In the genomic region with DNA sequence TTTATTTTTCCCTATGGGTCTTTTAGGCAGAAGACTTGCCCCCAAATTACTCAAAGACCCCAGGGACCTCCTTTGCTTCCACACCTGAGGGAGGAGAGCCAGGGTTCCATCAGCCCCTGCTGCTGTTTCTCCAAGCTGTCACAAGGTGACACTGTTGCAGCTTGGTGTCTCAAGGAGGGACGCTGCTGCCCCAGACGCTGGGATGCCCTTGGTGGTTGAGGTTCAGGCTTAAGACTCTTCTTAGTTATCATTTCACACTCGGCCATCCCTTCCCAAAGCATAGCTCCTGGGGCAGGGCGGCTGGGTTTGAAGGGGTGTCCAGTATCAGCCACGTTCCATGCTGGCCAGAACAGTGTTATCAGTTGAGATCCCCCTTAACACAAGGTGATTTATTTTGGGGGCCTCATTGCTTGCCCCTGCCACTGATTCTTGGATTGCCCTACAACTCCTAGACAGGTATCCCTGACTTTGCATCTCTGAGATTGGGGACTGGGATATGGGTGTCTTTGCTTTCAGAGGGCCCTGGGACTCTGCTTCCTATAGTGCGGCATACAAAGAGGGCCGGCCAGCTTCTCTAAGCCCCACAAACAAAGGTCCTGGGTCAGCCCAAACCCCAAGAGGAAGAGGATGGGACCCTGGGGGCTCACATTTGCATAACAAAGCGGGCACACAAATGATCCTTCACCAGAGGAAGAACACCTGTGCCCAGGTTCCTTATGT, we compare ENCODE assay signal across 8 cellular contexts. TPM values are rescaled to one million over a fixed set of nuclear protein-coding genes. Genes with fewer than 3 reads are reported as not detected.
DNase-seq lines count a peak whose midpoint lies in the region; ATAC-seq and TF ChIP-seq lines count a peak whose summit lies in the region.

No MANE protein-coding gene starts in this region.

- TF ChIP-seq CTCF in Loucy (conservative IDR thresholded peaks at IDR 0.05; ENCODE audit: low read length) (peak; percentile 97), brain microvascular endothelial cell (IDR thresholded peaks at IDR 0.05; ENCODE audit: low read depth, low read length, missing control alignments) (peak; percentile 96)

- H3K9me3 ChIP-seq in Loucy (ENCODE audit: insufficient read depth, low read depth, low read length) = no peaks in the 10 kb centered on the region

- CTCF ChIA-PET in T-cell (lab: Charles Lee) = interaction anchor here (0.7 to 2.4 kb wide), 6 partner anchors 18 to 87 kb away, joined by 3 to 16 read pairs (median 4); no protein-coding TSS in a partner anchor

- no peaks in the 10 kb centered on the region for H3K9me2 ChIP-seq in Loucy (replicated peaks; ENCODE audit: low read depth, low read length)

- POLR2A ChIA-PET in T-cell (lab: Charles Lee) = no interaction called here

- H3K4me1 Mint-ChIP-seq in T-cell = peaks cover 29 to 32% (median 29%) of the 10 kb centered on the region in 3 donors
- H3K4me1 Mint-ChIP-seq in stimulated activated naive B cell treated with anti-CD40 and anti-IgM and Interleukin-4, amounts not matched to agents 10 μg/mL and 1 μg/mL and 100 μg/mL, for 72 hours = peaks cover 20 to 25% of the 10 kb centered on the region in 2 donors

- in situ Hi-C loops in brain microvascular endothelial cell (cut with HindIII; ENCODE audit: low pct_ligation_motif_present, low sequenced_read_pairs) = no loop called here

- no peaks in the 10 kb centered on the region for H3K4me1 ChIP-seq in Loucy (ENCODE audit: insufficient read depth, low read length, poor library complexity, severe bottlenecking)

- H3K4me3 ChIP-seq in Loucy (ENCODE audit: low read length, poor library complexity, severe bottlenecking) (no peak overlapping the region), brain microvascular endothelial cell (ENCODE audit: low read depth, low read length) (no peak overlapping the region)

- H3K36me3 ChIP-seq in Loucy (ENCODE audit: insufficient read depth, low read length) (no peaks in the 10 kb centered on the region), brain microvascular endothelial cell (replicated peaks) (no peaks in the 10 kb centered on the region)

- H3F3A ChIP-seq in Loucy (ENCODE audit: low read depth) = no peaks in the 10 kb centered on the region

- H3K36me3 Mint-ChIP-seq in T-cell = peaks cover 2% of the 10 kb centered on the region
- H3K36me3 Mint-ChIP-seq in stimulated activated naive B cell treated with anti-CD40 and anti-IgM and Interleukin-4, amounts not matched to agents 10 μg/mL and 1 μg/mL and 100 μg/mL, for 72 hours = no peaks in the 10 kb centered on the region

- H3K27me3 Mint-ChIP-seq in T-cell = peaks cover 0 to 7% of the 10 kb centered on the region in 2 donors
- H3K27me3 Mint-ChIP-seq in stimulated activated naive B cell treated with anti-CD40 and anti-IgM and Interleukin-4, amounts not matched to agents 10 μg/mL and 1 μg/mL and 100 μg/mL, for 72 hours = no peaks in the 10 kb centered on the region

- H4K20me1 ChIP-seq in Loucy (ENCODE audit: insufficient read depth, low read length, poor library complexity, severe bottlenecking) = no peaks in the 10 kb centered on the region

- H3K9ac ChIP-seq in Loucy (ENCODE audit: low read depth, low read length, poor library complexity, severe bottlenecking) = no peak overlapping the region

- no peak overlapping the region for H3K4me3 Mint-ChIP-seq in T-cell
- no peak overlapping the region for H3K4me3 Mint-ChIP-seq in stimulated activated naive B cell treated with anti-CD40 and anti-IgM and Interleukin-4, amounts not matched to agents 10 μg/mL and 1 μg/mL and 100 μg/mL, for 72 hours

- H3K27ac Mint-ChIP-seq in T-cell = no peak overlapping the region
- no peak overlapping the region for H3K27ac Mint-ChIP-seq in stimulated activated naive B cell treated with anti-CD40 and anti-IgM and Interleukin-4, amounts not matched to agents 10 μg/mL and 1 μg/mL and 100 μg/mL, for 72 hours

- no peaks in the 10 kb centered on the region for H3K79me2 ChIP-seq in Loucy (ENCODE audit: insufficient read depth, low read length)

- no peak overlapping the region for H3K27ac ChIP-seq in brain microvascular endothelial cell

- H3K9me3 Mint-ChIP-seq in T-cell = no peaks in the 10 kb centered on the region
- no peaks in the 10 kb centered on the region for H3K9me3 Mint-ChIP-seq in stimulated activated naive B cell treated with anti-CD40 and anti-IgM and Interleukin-4, amounts not matched to agents 10 μg/mL and 1 μg/mL and 100 μg/mL, for 72 hours

- ATAC-seq in GM21786 (IDR thresholded peaks at IDR 0.05; ENCODE audit: unreplicated experiment) (peak; percentile 68), T-cell (replicated peaks in 1 of 4) (peak in 1 of 4 experiments; percentile 38)
- ATAC-seq in stimulated activated naive B cell treated with anti-CD40 and anti-IgM and Interleukin-4, amounts not matched to agents 10 μg/mL and 1 μg/mL and 100 μg/mL, for 72 hours (replicated peaks) = peak; percentile 72 to 85

- no peak overlapping the region for H2AFZ ChIP-seq in Loucy (ENCODE audit: low read length)

- H3K27me3 ChIP-seq in Loucy (ENCODE audit: insufficient read depth, low read length, poor library complexity, severe bottlenecking) = no peaks in the 10 kb centered on the region
- H3K27me3 ChIP-seq in brain microvascular endothelial cell (replicated peaks) = peaks cover 8% of the 10 kb centered on the region

- DNase-seq in DMS 273 (lab: John Stamatoyannopoulos, UW; ENCODE audit: unreplicated experiment) = peak; percentile 72
- DNase-seq in DMS 273 treated with DMSO at 0.1 percent for 48 hours (lab: John Stamatoyannopoulos, UW) = no peak
- DNase-seq in T-cell = peak in 21 of 34 experiments; percentile 15 to 58 (median 42)
- DNase-seq in brain microvascular endothelial cell = peak; percentile 49
- DNase-seq in kidney glomerular epithelial cell (lab: John Stamatoyannopoulos, UW) = peak; percentile 28
- peak; percentile 47 for DNase-seq in stimulated activated naive B cell treated with anti-CD40 and anti-IgM and Interleukin-4, amounts not matched to agents 10 μg/mL and 1 μg/mL and 100 μg/mL, for 72 hours

- H3K4me2 ChIP-seq in Loucy (ENCODE audit: low read depth, low read length, poor library complexity, severe bottlenecking) = no peak overlapping the region

RNA-seq across cellular contexts. Expression of a gene that starts 22.7 kb away (rescaled TPM):
- total RNA-seq in T-cell = 10 to 100 TPM in 2 of 5 donors, 1 to 10 TPM in 3; 2.7 to 15.5 (median 7.8) TPM

RNA-seq across cellular contexts. Expression of a gene that starts 37.6 kb away (rescaled TPM):
- 10 to 100 TPM; 21.9 to 41.2 (median 34.8) TPM for total RNA-seq in T-cell
